Comparison of ENCODE assay signal across 20 cellular contexts in the genomic region with DNA sequence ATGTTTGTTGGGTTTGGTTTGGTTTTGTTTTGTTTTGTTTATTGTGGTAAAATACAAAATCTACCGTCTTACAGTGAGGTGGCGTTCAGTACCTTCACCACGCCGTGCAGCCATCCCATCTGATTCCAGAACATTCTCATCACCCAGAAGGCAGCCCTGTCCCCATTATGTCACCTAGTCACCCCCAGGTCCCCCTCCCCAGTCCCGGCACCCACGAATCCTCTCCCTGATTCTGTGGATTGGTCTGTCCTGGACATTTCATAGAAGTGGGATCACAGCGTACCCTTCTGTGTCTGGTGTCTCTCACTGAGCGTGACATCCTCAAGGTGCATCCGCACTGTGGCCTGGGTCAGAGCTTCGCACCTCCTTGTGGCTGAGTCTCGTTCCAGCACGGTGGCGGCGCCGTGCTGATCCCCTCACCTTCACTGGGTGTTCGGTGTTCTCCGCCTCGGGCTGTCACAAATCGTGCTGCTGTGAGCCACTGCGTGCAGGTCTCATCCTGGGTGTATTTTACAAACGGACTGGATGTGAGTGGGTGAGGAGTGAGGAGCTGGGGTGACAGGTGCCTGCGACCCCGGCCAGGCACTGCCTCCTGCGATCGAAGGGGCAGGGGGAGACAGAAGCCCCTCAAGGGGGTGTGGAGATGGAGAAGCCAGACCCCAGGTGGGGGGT. TPM values are rescaled to one million over a fixed set of nuclear protein-coding genes. Genes with fewer than 3 reads are reported as not detected.
A peak's percentile ranks its signal among the peaks of the same experiment; 100 is the strongest.
DNase-seq lines count a peak whose midpoint lies in the region; ATAC-seq, FAIRE-seq and TF ChIP-seq lines count a peak whose summit lies in the region.
"Had no signal": no experiment of that assay in that cellular context is flagged by ENCODE, and none has a peak within 500 bp of the region (broad histone marks: within the 10 kb centered on the region; RNA-seq: fewer than 3 reads in every experiment).

No MANE protein-coding gene starts in this region.

- no peak overlapping the region for H3K56ac ChIP-seq in H9 (ENCODE audit: insufficient read length, low read depth, low read length)

- H3K79me2 ChIP-seq in H9 (ENCODE audit: insufficient read depth, low read length) (no peaks in the 10 kb centered on the region), astrocyte (ENCODE audit: insufficient read depth, low read length) (peaks cover 5% of the 10 kb centered on the region)

- H2BK20ac ChIP-seq in H9 (ENCODE audit: low read depth, low read length, poor library complexity, severe bottlenecking): no peak overlapping the region

- H3K18ac ChIP-seq in H9 (ENCODE audit: insufficient read length, low read depth, low read length) (no peak overlapping the region), neuronal stem cell (ENCODE audit: low read length) (no peak overlapping the region)

- H3K23ac ChIP-seq in H9 (ENCODE audit: insufficient read length, low read depth, low read length) (no peak overlapping the region), neuronal stem cell (ENCODE audit: low read depth, low read length, poor library complexity) (peak overlapping the region; percentile 68)

- H4K5ac ChIP-seq in H9 (ENCODE audit: insufficient read length, low read depth, low read length): no peak overlapping the region

- no peak overlapping the region for H3K4me3 ChIP-seq in astrocyte (ENCODE audit: insufficient read depth, low read depth, low read length)
- no peak overlapping the region for H3K4me3 ChIP-seq in neuronal stem cell (ENCODE audit: low read length in 2 of 2)
- no peak overlapping the region for H3K4me3 ChIP-seq in lower leg skin (ENCODE audit: low read depth, poor library complexity, severe bottlenecking)
- no peak overlapping the region for H3K4me3 ChIP-seq in upper lobe of right lung
- H3K4me3 ChIP-seq: suprapubic skin had no signal

- H3K4me1 ChIP-seq in H9 (ENCODE audit: insufficient read depth, low read length) (no peaks in the 10 kb centered on the region), astrocyte (ENCODE audit: insufficient read depth, low read length) (no peaks in the 10 kb centered on the region), neuronal stem cell (ENCODE audit: control insufficient read depth in 2 of 2, insufficient read depth in 1 of 2, low read depth in 1 of 2, low read length in 2 of 2) (peaks cover 6 to 8% of the 10 kb centered on the region in 2 donors), upper lobe of right lung (no peaks in the 10 kb centered on the region)

- ATAC-seq in upper lobe of right lung: no peak

- H2AK5ac ChIP-seq in H9 (ENCODE audit: insufficient read length, low read length) (no peak overlapping the region), neuronal stem cell (ENCODE audit: low read depth, low read length) (peak overlapping the region; percentile 7)

- H3K9ac ChIP-seq in H9 (ENCODE audit: extremely low read depth, insufficient read length, low read length) (no peak overlapping the region), astrocyte (ENCODE audit: low read length) (no peak overlapping the region), neuronal stem cell (ENCODE audit: low read depth, low read length, poor library complexity) (peak overlapping the region; percentile 30)

- peak overlapping the region in 5 of 7 donors; percentile 3 to 77 (median 65) for H3K27ac Mint-ChIP-seq in CD14-positive monocyte
- H3K27ac Mint-ChIP-seq in H9: peak overlapping the region in 2 of 3 experiments; percentile 70 to 86; a peak in 4 of 7 replicates
- H3K27ac Mint-ChIP-seq in astrocyte (ENCODE audit: unreplicated experiment): peak overlapping the region; percentile 75
- H3K27ac Mint-ChIP-seq: activated B cell treated with CpG ODN at 0.5 μM for 24 hours had no signal

- H4K91ac ChIP-seq in H9 (ENCODE audit: insufficient read length, low read depth, low read length) (no peak overlapping the region), neuronal stem cell (ENCODE audit: low read depth, low read length, poor library complexity) (no peak overlapping the region)

- peaks cover 0 to 1% (median 0%) of the 10 kb centered on the region in 3 donors for H3K27me3 Mint-ChIP-seq in CD14-positive monocyte (ENCODE audit: low read depth in 3 of 3)
- no peaks in the 10 kb centered on the region; the same call in 1 of the 2 replicates for H3K27me3 Mint-ChIP-seq in H9 (ENCODE audit: low read depth)
- H3K27me3 Mint-ChIP-seq in astrocyte (ENCODE audit: low read depth, unreplicated experiment): no peaks in the 10 kb centered on the region
- H3K27me3 Mint-ChIP-seq: activated B cell treated with CpG ODN at 0.5 μM for 24 hours had no signal

- FAIRE-seq in astrocyte (lab: Jason Lieb, UNC): no peak
- FAIRE-seq: GM18507 had no signal

- no peak overlapping the region for H3K4ac ChIP-seq in H9 (ENCODE audit: low read depth, low read length)
- no peak overlapping the region for H3K4ac ChIP-seq in neuronal stem cell (ENCODE audit: low read length)

- H3K23me2 ChIP-seq in H9 (ENCODE audit: insufficient read length, low read depth, low read length, poor library complexity, severe bottlenecking): no peaks in the 10 kb centered on the region

- H3K4me2 ChIP-seq in H9 (ENCODE audit: insufficient read depth, insufficient read length, low read length) (no peak overlapping the region), astrocyte (ENCODE audit: low read length) (no peak overlapping the region), neuronal stem cell (ENCODE audit: insufficient read depth, low read length, poor library complexity, severe bottlenecking) (no peak overlapping the region)

- WGBS in H9 (ENCODE audit: extremely low coverage, insufficient read length, low lambda C conversion rate): no CpG with 5 or more reads among the region's 25 CpGs
- no CpG with 5 or more reads among the region's 25 CpGs for WGBS in neuronal stem cell (ENCODE audit: extremely low coverage in 2 of 2, insufficient read length in 2 of 2, insufficient replicate concordance in 1 of 2), 2 donors
- 79 to 82% methylated on average over 24 to 25 of the region's 25 CpGs for WGBS in lower leg skin, 2 donors

- no peak overlapping the region for H2BK5ac ChIP-seq in H9 (ENCODE audit: insufficient read length, low read length)
- H2BK5ac ChIP-seq in neuronal stem cell (ENCODE audit: low read length): peak overlapping the region; percentile 11

- H3K4me1 Mint-ChIP-seq in CD14-positive monocyte (peaks cover 13% of the 10 kb centered on the region), H9 (peaks cover 6 to 14% of the 10 kb centered on the region in 2 experiments; a peak in 3 of 4 replicates), astrocyte (ENCODE audit: low read depth, unreplicated experiment) (no peaks in the 10 kb centered on the region)
- H3K4me1 Mint-ChIP-seq: activated B cell treated with CpG ODN at 0.5 μM for 24 hours, nephron had no signal

- H3K4me3 Mint-ChIP-seq in CD14-positive monocyte (no peak overlapping the region), H9 (no peak overlapping the region), astrocyte (ENCODE audit: unreplicated experiment) (no peak overlapping the region)
- H3K4me3 Mint-ChIP-seq: activated B cell treated with CpG ODN at 0.5 μM for 24 hours, nephron had no signal

- no peaks in the 10 kb centered on the region for H3K9me3 ChIP-seq in H9 (ENCODE audit: control insufficient read depth, low read depth, low read length)
- no peaks in the 10 kb centered on the region for H3K9me3 ChIP-seq in astrocyte (ENCODE audit: insufficient read depth, low read depth, low read length)
- H3K9me3 ChIP-seq in neuronal stem cell (replicated peaks in 1 of 2; ENCODE audit: control insufficient read depth in 2 of 2, insufficient read depth in 1 of 2, low read depth in 1 of 2, low read length in 2 of 2): no peaks in the 10 kb centered on the region
- no peaks in the 10 kb centered on the region for H3K9me3 ChIP-seq in upper lobe of right lung
- H3K9me3 ChIP-seq: suprapubic skin had no signal

- peaks cover 0 to 5% (median 2%) of the 10 kb centered on the region in 7 donors for H3K9me3 Mint-ChIP-seq in CD14-positive monocyte
- H3K9me3 Mint-ChIP-seq in H9: no peaks in the 10 kb centered on the region
- no peaks in the 10 kb centered on the region for H3K9me3 Mint-ChIP-seq in astrocyte (ENCODE audit: unreplicated experiment)
- H3K9me3 Mint-ChIP-seq: activated B cell treated with CpG ODN at 0.5 μM for 24 hours, nephron had no signal

- H2BK120ac ChIP-seq in H9 (ENCODE audit: low read depth, low read length, poor library complexity, severe bottlenecking): no peak overlapping the region
- H2BK120ac ChIP-seq in neuronal stem cell (ENCODE audit: low read depth, low read length): no peak overlapping the region

- H3K36me3 ChIP-seq in astrocyte (ENCODE audit: insufficient read depth, low read length): peaks cover 4% of the 10 kb centered on the region
- peaks cover 25 to 57% of the 10 kb centered on the region in 2 donors for H3K36me3 ChIP-seq in neuronal stem cell (replicated peaks in 1 of 2; ENCODE audit: control insufficient read depth in 2 of 2, insufficient read depth in 2 of 2, low read length in 2 of 2)
- peaks cover 32% of the 10 kb centered on the region for H3K36me3 ChIP-seq in upper lobe of right lung

- no peak overlapping the region for H3T11ph ChIP-seq in H9 (ENCODE audit: low read length)

- H4K8ac ChIP-seq in H9 (replicated peaks; ENCODE audit: insufficient read length, low read depth, low read length) (no peak overlapping the region), neuronal stem cell (ENCODE audit: low read depth, low read length) (no peak overlapping the region)

- H3K27me3 ChIP-seq in H9 (ENCODE audit: insufficient read depth, low read length) (no peaks in the 10 kb centered on the region), astrocyte (ENCODE audit: insufficient read depth, low read length) (no peaks in the 10 kb centered on the region), neuronal stem cell (ENCODE audit: control insufficient read depth in 3 of 3, insufficient read depth in 3 of 3, low read depth in 1 of 3, low read length in 3 of 3) (no peaks in the 10 kb centered on the region), upper lobe of right lung (no peaks in the 10 kb centered on the region)
- H3K27me3 ChIP-seq: suprapubic skin had no signal

- DNase-seq in CD14-positive monocyte (ENCODE audit: low spot score): no peak
- DNase-seq in H9: no peak
- no peak for DNase-seq in astrocyte (ENCODE audit: low read depth)
- no peak for DNase-seq in neuronal stem cell (ENCODE audit: low spot score)
- DNase-seq in lower leg skin (ENCODE audit: low spot score in 2 of 2): no peak
- no peak for DNase-seq in epidermal melanocyte (ENCODE audit: insufficient read length, low spot score)
- no peak for DNase-seq in middle frontal gyrus (ENCODE audit: extremely low spot score, low spot score)
- DNase-seq in upper lobe of right lung: no peak
- DNase-seq: activated B cell treated with CpG ODN at 0.5 μM for 24 hours; activated CD8-positive, alpha-beta memory T cell treated with anti-CD3 and anti-CD28 coated beads for 24 hours; NCI-H774; stimulated activated CD4-positive, alpha-beta T cell treated with anti-CD3 and anti-CD28 coated beads, Interleukin-4, amount 100 ng/mL, for 4 hours; T-helper 9 cell had no signal

- no peak for TF ChIP-seq CTCF in CD14-positive monocyte (IDR thresholded peaks at IDR 0.05)
- no peak for TF ChIP-seq CTCF in H9 (conservative IDR thresholded peaks at IDR 0.05)
- TF ChIP-seq CTCF in astrocyte (IDR thresholded peaks at IDR 0.05; ENCODE audit: insufficient read depth, low read depth, low read length): no peak
- no peak for TF ChIP-seq CTCF in lower leg skin (IDR thresholded peaks at IDR 0.05)
- TF ChIP-seq CTCF in upper lobe of right lung (IDR thresholded peaks at IDR 0.05): no peak

- H2BK12ac ChIP-seq in H9 (ENCODE audit: insufficient read length, low read depth, low read length): no peak overlapping the region
- no peak overlapping the region for H2BK12ac ChIP-seq in neuronal stem cell (ENCODE audit: low read length)

- no peaks in the 10 kb centered on the region for H3K79me1 ChIP-seq in H9 (ENCODE audit: insufficient read depth, low read depth, low read length, poor library complexity, severe bottlenecking)
- peaks cover 4% of the 10 kb centered on the region for H3K79me1 ChIP-seq in neuronal stem cell (ENCODE audit: low read depth, low read length)

- peaks cover 25 to 55% of the 10 kb centered on the region in 2 donors for H3K36me3 Mint-ChIP-seq in CD14-positive monocyte
- H3K36me3 Mint-ChIP-seq in H9 (ENCODE audit: insufficient read depth in 1 of 3, low read depth in 3 of 3): peaks cover 13 to 42% (median 41%) of the 10 kb centered on the region in 3 experiments; a peak in 6 of 7 replicates
- H3K36me3 Mint-ChIP-seq in astrocyte (ENCODE audit: low read depth, unreplicated experiment): peaks cover 12% of the 10 kb centered on the region

- no peak for TF ChIP-seq POLR2A in lower leg skin (IDR thresholded peaks at IDR 0.05)

- H2AFZ ChIP-seq in H9 (ENCODE audit: low read length) (no peak overlapping the region), astrocyte (ENCODE audit: low read depth, low read length) (no peak overlapping the region), neuronal stem cell (ENCODE audit: low read length) (no peak overlapping the region)

- no peaks in the 10 kb centered on the region for H4K20me1 ChIP-seq in H9 (ENCODE audit: control insufficient read depth, insufficient read depth, insufficient read length)
- peaks cover 51% of the 10 kb centered on the region for H4K20me1 ChIP-seq in astrocyte (ENCODE audit: insufficient read depth, low read length)

- intact Hi-C loops in CD14-positive monocyte (cut with micrococcal nuclease) (no loop called here), lower leg skin (cut with DNase I; ENCODE audit: low total_unique reads) (no loop called here), upper lobe of right lung (cut with DNase I) (no loop called here)

- H2BK15ac ChIP-seq in H9 (ENCODE audit: low read depth, low read length): no peak overlapping the region
- H2BK15ac ChIP-seq in neuronal stem cell (ENCODE audit: low read length): no peak overlapping the region

- H3K27ac ChIP-seq in H9 (ENCODE audit: insufficient read length, low read depth, low read length) (no peak overlapping the region), astrocyte (ENCODE audit: low read depth, low read length) (no peak overlapping the region), neuronal stem cell (replicated peaks; ENCODE audit: low read length) (no peak overlapping the region), upper lobe of right lung (no peak overlapping the region)
- H3K27ac ChIP-seq: suprapubic skin had no signal

- no peak overlapping the region for H3K14ac ChIP-seq in H9 (ENCODE audit: insufficient read depth, low read length)
- no peak overlapping the region for H3K14ac ChIP-seq in neuronal stem cell (ENCODE audit: low read length)

RNA-seq across cellular contexts. Expression of a gene that starts 0.6 kb away (rescaled TPM):
- not detected for polyA plus RNA-seq in CD14-positive monocyte
- total RNA-seq in H9 (2021): 1.2 and 1.3 TPM in 2 replicates
- total RNA-seq in astrocyte: 0.68 TPM in 1 of 2 replicates, not detected in the other
- polyA plus RNA-seq in neuronal stem cell (2013, experiment 1 of 2): 0.07 TPM
- polyA plus RNA-seq in neuronal stem cell (2013, experiment 2 of 2): 0.07 TPM
- under 1 TPM in 1 of 4 donors, not detected in 3; 0.78 TPM for total RNA-seq in lower leg skin
- 3.2 TPM for total RNA-seq in upper lobe of right lung
- total RNA-seq: Daoy, epithelial cell of proximal tubule, H4, kidney epithelial cell had no signal

RNA-seq across cellular contexts. Expression of a gene that starts 19.0 kb away (rescaled TPM):
- 10 to 100 TPM; 47.9 to 55.5 TPM for polyA plus RNA-seq in CD14-positive monocyte
- total RNA-seq in H9 (2021) (51.5 and 58.8 TPM in 2 replicates), astrocyte (181 and 201 TPM in 2 replicates), lower leg skin (10 to 100 TPM; 43.3 to 98.2 (median 56.3) TPM), upper lobe of right lung (95.9 TPM)
- 27.9 TPM for polyA plus RNA-seq in neuronal stem cell (2013, experiment 1 of 2)
- polyA plus RNA-seq in neuronal stem cell (2013, experiment 2 of 2): 25.3 TPM

RNA-seq across cellular contexts. Expression of a gene that starts 32.3 kb away (rescaled TPM):
- polyA plus RNA-seq in CD14-positive monocyte: 1 to 10 TPM; 7.7 to 9.4 TPM
- total RNA-seq in H9 (2021): 46.0 and 51.4 TPM in 2 replicates
- 47.0 and 51.8 TPM in 2 replicates for total RNA-seq in astrocyte
- 41.4 TPM for polyA plus RNA-seq in neuronal stem cell (2013, experiment 1 of 2)
- polyA plus RNA-seq in neuronal stem cell (2013, experiment 2 of 2): 37.0 TPM
- 10 to 100 TPM; 50.9 to 63.3 (median 57.2) TPM for total RNA-seq in lower leg skin
- 30.8 TPM for total RNA-seq in upper lobe of right lung

RNA-seq across cellular contexts. Expression of a gene that starts 34.4 kb away (rescaled TPM):
- polyA plus RNA-seq in CD14-positive monocyte: 10 to 100 TPM; 52.4 to 58.8 TPM
- total RNA-seq in H9 (2021) (58.1 and 58.9 TPM in 2 replicates), astrocyte (55.9 and 63.8 TPM in 2 replicates), lower leg skin (100 to 1,000 TPM; 112 to 135 (median 123) TPM), upper lobe of right lung (60.0 TPM)
- polyA plus RNA-seq in neuronal stem cell (2013, experiment 1 of 2): 76.9 TPM
- 73.8 TPM for polyA plus RNA-seq in neuronal stem cell (2013, experiment 2 of 2)

RNA-seq across cellular contexts. Expression of a gene that starts 37.9 kb away (rescaled TPM):
- polyA plus RNA-seq in CD14-positive monocyte: 1 to 10 TPM; 3.7 to 4.1 TPM
- total RNA-seq in H9 (2021): 16.5 and 18.1 TPM in 2 replicates
- 14.5 and 16.2 TPM in 2 replicates for total RNA-seq in astrocyte
- 3.9 TPM for polyA plus RNA-seq in neuronal stem cell (2013, experiment 1 of 2)
- 3.7 TPM for polyA plus RNA-seq in neuronal stem cell (2013, experiment 2 of 2)
- 10 to 100 TPM; 20.4 to 28.4 (median 24.1) TPM for total RNA-seq in lower leg skin
- total RNA-seq in upper lobe of right lung: 12.2 TPM
